Comparison of ENCODE assay signal across 8 cellular contexts in genomic region chr7:142583424-142583823, GRCh38.
DNase-seq lines count a peak whose midpoint lies in the region; ATAC-seq and TF ChIP-seq lines count a peak whose summit lies in the region.

No MANE protein-coding gene starts in this region.

- H3K4me2 ChIP-seq in parathyroid adenoma (ENCODE audit: low read length), result no peak overlapping the region

- TF ChIP-seq CTCF in GM20000 (IDR thresholded peaks at IDR 0.05; ENCODE audit: extremely low read depth, missing control alignments) (no peak), adrenal gland (IDR thresholded peaks at IDR 0.05) (no peak), parathyroid adenoma (IDR thresholded peaks at IDR 0.05) (no peak)

- no peak for TF ChIP-seq POLR2A in adrenal gland (IDR thresholded peaks at IDR 0.05)

- ATAC-seq in HG03521 (IDR thresholded peaks at IDR 0.05; ENCODE audit: unreplicated experiment), result peak; percentile 58

- peak; percentile 76 for DNase-seq in Caki2 (ENCODE audit: low read depth)
- DNase-seq in GM20000 (ENCODE audit: low spot score), result peak; percentile 68
- peak; percentile 43 to 77 (median 58) for DNase-seq in adrenal gland
- DNase-seq in DMS153 (lab: John Stamatoyannopoulos, UW), result no peak
- DNase-seq in activated gamma-delta T cell (lab: John Stamatoyannopoulos, UW), result no peak
- DNase-seq in nucleus accumbens (lab: John Stamatoyannopoulos, UW), result no peak

- no peak overlapping the region for H3K27ac ChIP-seq in adrenal gland
- H3K27ac ChIP-seq in parathyroid adenoma, result no peak overlapping the region

- H3K4me1 ChIP-seq in adrenal gland (replicated peaks in 1 of 2), result no peaks in the 10 kb centered on the region
- no peaks in the 10 kb centered on the region for H3K4me1 ChIP-seq in parathyroid adenoma

- no peaks in the 10 kb centered on the region for H3K9me3 ChIP-seq in adrenal gland (replicated peaks in 1 of 3)
- H3K9me3 ChIP-seq in parathyroid adenoma (ENCODE audit: control insufficient read depth, low read length), result no peaks in the 10 kb centered on the region

- WGBS in adrenal gland, 4 donors, result 21 to 39% (median 29%) methylated on average over 2 of the region's 2 CpGs

- H2AFZ ChIP-seq in parathyroid adenoma, result peak overlapping the region; percentile 21

- intact Hi-C loops in adrenal gland (cut with DNase I), result no loop called here

- in situ Hi-C loops in Caki2 (cut with HindIII; ENCODE audit: low pct_unique_long_range_greater_than_20kb, low sequenced_read_pairs), result no loop called here

- H3K9ac ChIP-seq in parathyroid adenoma, result no peak overlapping the region

- H3K36me3 ChIP-seq in adrenal gland (replicated peaks in 1 of 2), result no peaks in the 10 kb centered on the region
- no peaks in the 10 kb centered on the region for H3K36me3 ChIP-seq in parathyroid adenoma (ENCODE audit: control insufficient read depth, insufficient read depth, low read length)

- H3K4me3 ChIP-seq in adrenal gland (no peak overlapping the region), parathyroid adenoma (ENCODE audit: low read depth, low read length) (no peak overlapping the region)

- H3K27me3 ChIP-seq in adrenal gland (no peaks in the 10 kb centered on the region), parathyroid adenoma (ENCODE audit: control insufficient read depth, insufficient read depth, low read length) (no peaks in the 10 kb centered on the region)

- no peaks in the 10 kb centered on the region for H3K79me2 ChIP-seq in parathyroid adenoma

Comparison
In these comparisons a context has a peak if more than half of its experiments do, and no peak if none do; other contexts are left out.
1. DNase-seq: peak in Caki2 (single experiment), GM20000 (single experiment) and adrenal gland (7 of 7); none in DMS153 (single experiment), activated gamma-delta T cell (single experiment) and nucleus accumbens (0 of 56).